ENCODE assay signal across 9 cellular contexts in genomic region chr3:192130534-192131132, GRCh38.
DNase-seq lines count a peak whose midpoint lies in the region; ATAC-seq and TF ChIP-seq lines count a peak whose summit lies in the region.
"Had no signal": no experiment of that assay in that cellular context is flagged by ENCODE, and none has a peak within 500 bp of the region (broad histone marks: within the 10 kb centered on the region; RNA-seq: fewer than 3 reads in every experiment).

No MANE protein-coding gene starts in this region.

- no peak overlapping the region for H3K27ac ChIP-seq in left lung
- H3K27ac ChIP-seq: BLaER1 had no signal

- H3K4me1 ChIP-seq in left lung = no peaks in the 10 kb centered on the region
- H3K4me1 ChIP-seq: BLaER1 had no signal

- intact Hi-C loops in left lung (cut with DNase I) = loop anchor here in 1 of 2 donors (10.0 kb wide), 1 partner anchor 314 kb away; no protein-coding TSS in a partner anchor

- DNase-seq in NCI-H1417 (lab: John Stamatoyannopoulos, UW) (peak; percentile 13 to 59 (median 39)), NCI-H1417 treated with DMSO at 0.1 percent for 48 hours (lab: John Stamatoyannopoulos, UW) (no peak), NCI-H82 (lab: John Stamatoyannopoulos, UW) (peak; percentile 83), cerebellum (ENCODE audit: low spot score) (peak; percentile 64), left lung (peak in 1 of 2 donors; percentile 30), middle frontal gyrus (ENCODE audit: extremely low spot score, low spot score) (no peak)

- H3K36me3 ChIP-seq in left lung = no peaks in the 10 kb centered on the region
- H3K36me3 ChIP-seq: BLaER1 had no signal

- H3K27me3 ChIP-seq in left lung = no peaks in the 10 kb centered on the region
- H3K27me3 ChIP-seq: BLaER1 had no signal

- TF ChIP-seq CTCF in left lung (IDR thresholded peaks at IDR 0.05) = peak; percentile 61 to 67

- ATAC-seq in GM19372 (IDR thresholded peaks at IDR 0.05; ENCODE audit: low read depth, unreplicated experiment) (peak; percentile 51), HG03280 (IDR thresholded peaks at IDR 0.05; ENCODE audit: unreplicated experiment) (peak; percentile 95), left lung (peak; percentile 85)

- H3K4me3 ChIP-seq in left lung = no peak overlapping the region
- H3K4me3 ChIP-seq: BLaER1 had no signal

- H3K9me3 ChIP-seq in left lung = no peaks in the 10 kb centered on the region
- H3K9me3 ChIP-seq: BLaER1 had no signal

Comparison
In these comparisons a context has a peak if more than half of its experiments do, and no peak if none do; other contexts are left out.
1. DNase-seq: peak in NCI-H1417 (3 of 3), NCI-H82 (single experiment) and cerebellum (single experiment); none in NCI-H1417 treated with DMSO at 0.1 percent for 48 hours (single experiment) and middle frontal gyrus (single experiment).
2. Peak in every context shown above with its lines, with median percentiles within 50 percentile points of each other: ATAC-seq.